7 cellular contexts compared by ENCODE assay signal in genomic region chr1:234345237-234345636, GRCh38.
"Had no signal": no experiment of that assay in that cellular context is flagged by ENCODE, and none has a peak within 500 bp of the region (broad histone marks: within the 10 kb centered on the region; RNA-seq: fewer than 3 reads in every experiment).

No MANE protein-coding gene starts in this region.

- H3K4me1 Mint-ChIP-seq: IgD-negative memory B cell had no signal

- H3K9ac ChIP-seq: KMS-11 had no signal

- DNase-seq: IMR-90, KBM-7, KG1 had no signal

- H3K4me3 Mint-ChIP-seq: IgD-negative memory B cell had no signal

- H3K4me2 ChIP-seq: KMS-11 had no signal

- H3K27ac ChIP-seq: HL-60, KMS-11 had no signal

- FAIRE-seq: HTR-8/SVneo had no signal
